Comparison of ENCODE assay signal across 1 cellular context in the genomic region with DNA sequence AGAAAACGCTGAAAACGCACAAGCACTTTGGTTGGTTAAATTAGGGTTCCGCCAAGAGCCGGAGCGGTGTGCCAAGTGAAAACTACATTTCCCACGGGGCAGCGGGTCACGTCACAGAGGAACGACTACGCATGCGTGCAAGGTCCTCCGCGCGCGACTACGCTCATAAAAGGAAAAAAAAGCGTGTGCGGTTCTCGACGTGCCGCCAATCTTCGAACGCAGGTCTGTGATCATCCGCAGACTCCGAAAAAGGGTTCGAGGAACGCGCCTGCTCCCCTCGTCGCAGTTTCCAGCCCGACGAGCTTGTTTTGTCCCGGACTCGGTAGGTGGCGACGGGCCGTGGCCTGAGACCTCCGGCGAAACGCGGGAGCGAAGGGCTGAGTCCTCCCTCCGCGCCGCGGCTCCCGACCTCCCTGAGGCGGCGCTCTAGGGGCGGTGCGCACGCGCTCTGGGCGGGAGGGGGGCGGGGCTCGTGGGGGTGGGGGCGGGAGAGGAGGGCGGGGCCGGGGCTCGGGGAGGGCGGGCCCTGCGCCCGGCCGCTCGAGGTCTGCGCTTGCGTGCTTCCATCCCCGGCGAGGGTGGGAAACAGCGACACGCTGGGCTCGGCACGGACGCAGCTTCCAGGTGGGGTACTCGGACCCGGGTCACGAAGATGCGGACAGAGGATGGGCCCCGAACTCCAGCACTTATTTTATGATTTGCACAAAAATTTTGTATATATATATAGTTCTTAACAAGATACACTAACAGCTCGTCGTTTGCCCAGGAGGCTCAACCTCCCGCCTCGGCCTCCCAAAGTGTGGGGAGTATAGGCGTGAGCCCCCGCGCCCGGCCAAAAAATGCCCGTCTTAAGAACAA.
TF ChIP-seq lines count a peak whose summit lies in the region.

Gene SGF29, plus strand, starts transcription at position 145 of the 858 bp plus-strand sequence. CDS start 27,150 bp downstream, outside the sequence.

TF ChIP-seq in HepG2, 621 proteins besides CTCF, POLR2A, EP300 and RAD21 (continued from another document and continues in another):
- TF ChIP-seq CEBPG (CRISPR knock-in tag; IDR thresholded peaks at IDR 0.05) (peak; percentile 42; the same call in 1 of the 2 replicates), MATR3 (CRISPR knock-in tag; IDR thresholded peaks at IDR 0.05) (no peak), HOXA9 (CRISPR knock-in tag; IDR thresholded peaks at IDR 0.05; ENCODE audit: borderline replicate concordance) (no peak), XBP1 (CRISPR knock-in tag; IDR thresholded peaks at IDR 0.05) (no peak), EEA1 (CRISPR knock-in tag; IDR thresholded peaks at IDR 0.05; ENCODE audit: borderline replicate concordance) (peak; percentile 94), MYPOP (CRISPR knock-in tag; IDR thresholded peaks at IDR 0.05) (peak; percentile 89), RNF219 (CRISPR knock-in tag; IDR thresholded peaks at IDR 0.05) (no peak), RFXAP (CRISPR knock-in tag; IDR thresholded peaks at IDR 0.05; ENCODE audit: borderline replicate concordance) (peak; percentile 83), ZNF691 (CRISPR knock-in tag; IDR thresholded peaks at IDR 0.05; ENCODE audit: borderline replicate concordance, low read depth) (peak; percentile 96), ZBTB14 (CRISPR knock-in tag; IDR thresholded peaks at IDR 0.05) (peak; percentile 67), ZSCAN21 (CRISPR knock-in tag; IDR thresholded peaks at IDR 0.05; ENCODE audit: borderline replicate concordance) (peak; percentile 99), TBL1XR1 (IDR thresholded peaks at IDR 0.05; ENCODE audit: borderline replicate concordance, low read length, partially characterized antibody) (peak; percentile 25), MAFK (conservative IDR thresholded peaks at IDR 0.05 in 1 of 2, IDR thresholded peaks at IDR 0.05 in 1 of 2; ENCODE audit: low read length in 2 of 2) (no peak), RNF2 (conservative IDR thresholded peaks at IDR 0.05; ENCODE audit: low read depth) (peak; percentile 91), NFIB (CRISPR knock-in tag; IDR thresholded peaks at IDR 0.05; ENCODE audit: borderline replicate concordance) (no peak), ZNF367 (CRISPR knock-in tag; IDR thresholded peaks at IDR 0.05; ENCODE audit: borderline replicate concordance) (no peak), ATM (IDR thresholded peaks at IDR 0.05; ENCODE audit: borderline replicate concordance) (no peak), TOE1 (CRISPR knock-in tag; IDR thresholded peaks at IDR 0.05) (peak; percentile 95), SRSF9 (IDR thresholded peaks at IDR 0.05; ENCODE audit: borderline replicate concordance, insufficient read depth, low read depth, low read length, poor library complexity, severe bottlenecking) (no peak), ZNF773 (CRISPR knock-in tag; IDR thresholded peaks at IDR 0.05; ENCODE audit: borderline replicate concordance) (peak; percentile 61; the same call in 1 of the 2 replicates), ZNF430 (CRISPR knock-in tag; IDR thresholded peaks at IDR 0.05) (peak; percentile 83), HIC2 (CRISPR knock-in tag; IDR thresholded peaks at IDR 0.05; ENCODE audit: low read depth) (no peak), FOXO1 (CRISPR knock-in tag; IDR thresholded peaks at IDR 0.05) (peak; percentile 88; the same call in 1 of the 2 replicates), RELA (CRISPR knock-in tag; IDR thresholded peaks at IDR 0.05) (peak; percentile 82; the same call in 1 of the 2 replicates), ZNF576 (CRISPR knock-in tag; IDR thresholded peaks at IDR 0.05) (no peak), SP140L (CRISPR knock-in tag; IDR thresholded peaks at IDR 0.05; ENCODE audit: borderline replicate concordance) (peak; percentile 92; the same call in 1 of the 2 replicates)
- TF ChIP-seq, protein P1, sequence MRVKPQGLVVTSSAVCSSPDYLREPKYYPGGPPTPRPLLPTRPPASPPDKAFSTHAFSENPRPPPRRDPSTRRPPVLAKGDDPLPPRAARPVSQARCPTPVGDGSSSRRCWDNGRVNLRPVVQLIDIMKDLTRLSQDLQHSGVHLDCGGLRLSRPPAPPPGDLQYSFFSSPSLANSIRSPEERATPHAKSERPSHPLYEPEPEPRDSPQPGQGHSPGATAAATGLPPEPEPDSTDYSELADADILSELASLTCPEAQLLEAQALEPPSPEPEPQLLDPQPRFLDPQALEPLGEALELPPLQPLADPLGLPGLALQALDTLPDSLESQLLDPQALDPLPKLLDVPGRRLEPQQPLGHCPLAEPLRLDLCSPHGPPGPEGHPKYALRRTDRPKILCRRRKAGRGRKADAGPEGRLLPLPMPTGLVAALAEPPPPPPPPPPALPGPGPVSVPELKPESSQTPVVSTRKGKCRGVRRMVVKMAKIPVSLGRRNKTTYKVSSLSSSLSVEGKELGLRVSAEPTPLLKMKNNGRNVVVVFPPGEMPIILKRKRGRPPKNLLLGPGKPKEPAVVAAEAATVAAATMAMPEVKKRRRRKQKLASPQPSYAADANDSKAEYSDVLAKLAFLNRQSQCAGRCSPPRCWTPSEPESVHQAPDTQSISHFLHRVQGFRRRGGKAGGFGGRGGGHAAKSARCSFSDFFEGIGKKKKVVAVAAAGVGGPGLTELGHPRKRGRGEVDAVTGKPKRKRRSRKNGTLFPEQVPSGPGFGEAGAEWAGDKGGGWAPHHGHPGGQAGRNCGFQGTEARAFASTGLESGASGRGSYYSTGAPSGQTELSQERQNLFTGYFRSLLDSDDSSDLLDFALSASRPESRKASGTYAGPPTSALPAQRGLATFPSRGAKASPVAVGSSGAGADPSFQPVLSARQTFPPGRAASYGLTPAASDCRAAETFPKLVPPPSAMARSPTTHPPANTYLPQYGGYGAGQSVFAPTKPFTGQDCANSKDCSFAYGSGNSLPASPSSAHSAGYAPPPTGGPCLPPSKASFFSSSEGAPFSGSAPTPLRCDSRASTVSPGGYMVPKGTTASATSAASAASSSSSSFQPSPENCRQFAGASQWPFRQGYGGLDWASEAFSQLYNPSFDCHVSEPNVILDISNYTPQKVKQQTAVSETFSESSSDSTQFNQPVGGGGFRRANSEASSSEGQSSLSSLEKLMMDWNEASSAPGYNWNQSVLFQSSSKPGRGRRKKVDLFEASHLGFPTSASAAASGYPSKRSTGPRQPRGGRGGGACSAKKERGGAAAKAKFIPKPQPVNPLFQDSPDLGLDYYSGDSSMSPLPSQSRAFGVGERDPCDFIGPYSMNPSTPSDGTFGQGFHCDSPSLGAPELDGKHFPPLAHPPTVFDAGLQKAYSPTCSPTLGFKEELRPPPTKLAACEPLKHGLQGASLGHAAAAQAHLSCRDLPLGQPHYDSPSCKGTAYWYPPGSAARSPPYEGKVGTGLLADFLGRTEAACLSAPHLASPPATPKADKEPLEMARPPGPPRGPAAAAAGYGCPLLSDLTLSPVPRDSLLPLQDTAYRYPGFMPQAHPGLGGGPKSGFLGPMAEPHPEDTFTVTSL (CRISPR knock-in tag; IDR thresholded peaks at IDR 0.05; ENCODE audit: borderline replicate concordance), result no peak
- TF ChIP-seq, protein P2, sequence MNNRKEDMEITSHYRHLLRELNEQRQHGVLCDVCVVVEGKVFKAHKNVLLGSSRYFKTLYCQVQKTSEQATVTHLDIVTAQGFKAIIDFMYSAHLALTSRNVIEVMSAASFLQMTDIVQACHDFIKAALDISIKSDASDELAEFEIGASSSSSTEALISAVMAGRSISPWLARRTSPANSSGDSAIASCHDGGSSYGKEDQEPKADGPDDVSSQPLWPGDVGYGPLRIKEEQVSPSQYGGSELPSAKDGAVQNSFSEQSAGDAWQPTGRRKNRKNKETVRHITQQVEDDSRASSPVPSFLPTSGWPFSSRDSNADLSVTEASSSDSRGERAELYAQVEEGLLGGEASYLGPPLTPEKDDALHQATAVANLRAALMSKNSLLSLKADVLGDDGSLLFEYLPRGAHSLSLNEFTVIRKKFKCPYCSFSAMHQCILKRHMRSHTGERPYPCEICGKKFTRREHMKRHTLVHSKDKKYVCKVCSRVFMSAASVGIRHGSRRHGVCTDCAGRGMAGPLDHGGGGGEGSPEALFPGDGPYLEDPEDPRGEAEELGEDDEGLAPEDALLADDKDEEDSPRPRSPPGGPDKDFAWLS (CRISPR knock-in tag; IDR thresholded peaks at IDR 0.05; ENCODE audit: borderline replicate concordance), result 0 out of 2 replicates have a peak, but pooled peaks have one; percentile 83
- TF ChIP-seq, protein P3, sequence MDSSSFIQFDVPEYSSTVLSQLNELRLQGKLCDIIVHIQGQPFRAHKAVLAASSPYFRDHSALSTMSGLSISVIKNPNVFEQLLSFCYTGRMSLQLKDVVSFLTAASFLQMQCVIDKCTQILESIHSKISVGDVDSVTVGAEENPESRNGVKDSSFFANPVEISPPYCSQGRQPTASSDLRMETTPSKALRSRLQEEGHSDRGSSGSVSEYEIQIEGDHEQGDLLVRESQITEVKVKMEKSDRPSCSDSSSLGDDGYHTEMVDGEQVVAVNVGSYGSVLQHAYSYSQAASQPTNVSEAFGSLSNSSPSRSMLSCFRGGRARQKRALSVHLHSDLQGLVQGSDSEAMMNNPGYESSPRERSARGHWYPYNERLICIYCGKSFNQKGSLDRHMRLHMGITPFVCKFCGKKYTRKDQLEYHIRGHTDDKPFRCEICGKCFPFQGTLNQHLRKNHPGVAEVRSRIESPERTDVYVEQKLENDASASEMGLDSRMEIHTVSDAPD (CRISPR knock-in tag; IDR thresholded peaks at IDR 0.05), result no peak
